In genomic region chr18:24009651-24010333, GRCh38 we compare ENCODE assay signal across 8 cellular contexts. TPM values are rescaled to one million over a fixed set of nuclear protein-coding genes. Genes with fewer than 3 reads are reported as not detected.
DNase-seq lines count a peak whose midpoint lies in the region; ATAC-seq, FAIRE-seq and TF ChIP-seq lines count a peak whose summit lies in the region.

No MANE protein-coding gene starts in this region.

- H2AFZ ChIP-seq in DND-41 (ENCODE audit: low read depth, low read length): no peak overlapping the region
- H2AFZ ChIP-seq in HepG2 (ENCODE audit: low read length): no peak overlapping the region

- DNase-seq in DND-41 (peak; percentile 63), Peyer's patch (peak in 2 of 3 donors; percentile 78 to 79), DMS 273 treated with DMSO at 0.1 percent for 48 hours (lab: John Stamatoyannopoulos, UW) (no peak), foreskin fibroblast (no peak), T1000 (lab: John Stamatoyannopoulos, UW) (no peak), HepG2 (ENCODE audit: low spot score) (no peak)

- TF ChIP-seq POLR2A in Peyer's patch (IDR thresholded peaks at IDR 0.05) (no peak), HepG2 (IDR thresholded peaks at IDR 0.05; ENCODE audit: insufficient read depth in 1 of 2, low read depth in 2 of 2, low read length in 2 of 2) (no peak)

- intact Hi-C loops in HepG2 (cut with micrococcal nuclease; ENCODE audit: unreplicated experiment): no loop called here

- H4K20me1 ChIP-seq in DND-41 (ENCODE audit: insufficient read depth, low read length) (no peaks in the 10 kb centered on the region), HepG2 (ENCODE audit: insufficient read depth, low read length) (no peaks in the 10 kb centered on the region)

- H3K4me2 ChIP-seq in DND-41 (ENCODE audit: insufficient read depth, low read length): 0 out of 2 replicates have a peak overlapping the region, but pooled peaks have one; percentile 9
- no peak overlapping the region for H3K4me2 ChIP-seq in HepG2 (ENCODE audit: low read depth, low read length)

- H3K36me3 ChIP-seq in DND-41 (ENCODE audit: insufficient read depth, low read length) (no peaks in the 10 kb centered on the region), Peyer's patch (no peaks in the 10 kb centered on the region), HepG2 (replicated peaks in 1 of 2; ENCODE audit: control insufficient read depth in 1 of 2, insufficient read depth in 2 of 2, low read length in 2 of 2) (no peaks in the 10 kb centered on the region)

- BruUV-seq in HepG2 (replicated peaks; lab: Mats Ljungman, UMichigan): no TSS peak

- H3K4me1 ChIP-seq in DND-41 (ENCODE audit: insufficient read depth, low read length): peaks cover 60% of the 10 kb centered on the region
- H3K4me1 ChIP-seq in Peyer's patch: peaks cover 0 to 17% (median 6%) of the 10 kb centered on the region in 4 donors
- H3K4me1 ChIP-seq in HepG2 (ENCODE audit: insufficient read depth, low read length): no peaks in the 10 kb centered on the region

- H3K9ac ChIP-seq in DND-41 (ENCODE audit: low read depth, low read length): no peak overlapping the region
- H3K9ac ChIP-seq in HepG2 (ENCODE audit: insufficient read depth, low read depth, low read length): no peak overlapping the region

- TF ChIP-seq RAD21 in HepG2 (CRISPR knock-in tag; IDR thresholded peaks at IDR 0.05): no peak

- POLR2A ChIA-PET in HepG2 (lab: Yijun Ruan, JAX): no interaction called here

- TF ChIP-seq CTCF in DND-41 (IDR thresholded peaks at IDR 0.05; ENCODE audit: borderline replicate concordance, extremely low read depth, low read length, poor library complexity, severe bottlenecking) (peak; percentile 41), Peyer's patch (IDR thresholded peaks at IDR 0.05) (peak in 1 of 6 experiments; percentile 12), foreskin fibroblast (IDR thresholded peaks at IDR 0.05; ENCODE audit: low read depth, low read length) (no peak), HepG2 (CRISPR knock-in tag; IDR thresholded peaks at IDR 0.05) (no peak)

- FAIRE-seq in HepG2 (lab: Jason Lieb, UNC): no peak

- H3K79me2 ChIP-seq in DND-41 (ENCODE audit: insufficient read depth, low read length): peaks cover under 1% of the 10 kb centered on the region; the same call in 1 of the 2 replicates
- H3K79me2 ChIP-seq in HepG2 (ENCODE audit: insufficient read depth, low read length): no peaks in the 10 kb centered on the region

- TF ChIP-seq EP300 in HepG2 (IDR thresholded peaks at IDR 0.05; ENCODE audit: low read depth in 2 of 2, low read length in 2 of 2) (no peak), HepG2 (CRISPR knock-in tag; IDR thresholded peaks at IDR 0.05; ENCODE audit: borderline replicate concordance) (no peak)

- H3K4me3 ChIP-seq in DND-41 (ENCODE audit: low read depth in 1 of 2, low read length in 2 of 2) (no peak overlapping the region), Peyer's patch (no peak overlapping the region), foreskin fibroblast (ENCODE audit: low read depth in 1 of 2, low read length in 2 of 2) (no peak overlapping the region), HepG2 (replicated peaks in 1 of 3; ENCODE audit: insufficient read depth in 1 of 3, low read depth in 2 of 3, low read length in 3 of 3) (no peak overlapping the region)

- in situ Hi-C loops in HepG2 (cut with HindIII; ENCODE audit: extremely low pct_ligation_motif_present, low pct_unique_long_range_greater_than_20kb): no loop called here

- H3K27me3 ChIP-seq in DND-41 (ENCODE audit: insufficient read depth, low read length, poor library complexity) (no peaks in the 10 kb centered on the region), Peyer's patch (no peaks in the 10 kb centered on the region), HepG2 (ENCODE audit: control insufficient read depth in 1 of 2, insufficient read depth in 2 of 2, low read length in 2 of 2) (peaks cover 0 to 36% of the 10 kb centered on the region in 2 experiments; a peak in 3 of 5 replicates)

- peak overlapping the region; percentile 95 for H3K27ac ChIP-seq in DND-41 (ENCODE audit: low read length)
- H3K27ac ChIP-seq in Peyer's patch: peak overlapping the region in 3 of 4 donors; percentile 25 to 69 (median 53)
- no peak overlapping the region for H3K27ac ChIP-seq in HepG2 (ENCODE audit: extremely low read length, insufficient read depth, low read length)

- ATAC-seq in DND-41 (ENCODE audit: insufficient read depth, low read depth) (peak; percentile 30), GM19397 (IDR thresholded peaks at IDR 0.05; ENCODE audit: unreplicated experiment) (peak; percentile 51), HG03342 (IDR thresholded peaks at IDR 0.05; ENCODE audit: unreplicated experiment) (peak; percentile 57), HepG2 (no peak)

- 41% methylated on average over 7 of the region's 7 CpGs for WGBS in HepG2 (ENCODE audit: low lambda C conversion rate)

- CTCF ChIA-PET in HepG2 (lab: Yijun Ruan, JAX; ENCODE audit: low intra/inter-chr PET ratio, low total read pairs): no interaction called here

- H3K9me3 ChIP-seq in DND-41 (ENCODE audit: insufficient read depth, low read length, severe bottlenecking): no peaks in the 10 kb centered on the region
- no peaks in the 10 kb centered on the region for H3K9me3 ChIP-seq in Peyer's patch
- H3K9me3 ChIP-seq in HepG2 (ENCODE audit: low read length): no peaks in the 10 kb centered on the region

TF ChIP-seq in HepG2, 621 proteins besides CTCF, POLR2A, EP300 and RAD21:
- TF ChIP-seq ZNF577 (CRISPR knock-in tag; IDR thresholded peaks at IDR 0.05; ENCODE audit: borderline replicate concordance, low read depth): no peak
- TF ChIP-seq ZBTB7B (CRISPR knock-in tag; IDR thresholded peaks at IDR 0.05): no peak
TF ChIP-seq in HepG2: peak in this region for 0.

RNA-seq across cellular contexts. Expression of gene TTC39C, which starts 4.8 kb away (rescaled TPM):
- total RNA-seq in Peyer's patch (10 to 100 TPM; 11.0 to 32.2 (median 14.2) TPM), HepG2 (2016; rRNA removed; fragmentation: Illumina TruSeq; extraction: Trizol) (25.9 and 28.1 TPM in 2 replicates)
- total RNA-seq in HepG2 (2016; cell fraction: cytosol; rRNA removed; fragmentation: Illumina TruSeq; extraction: Trizol; ENCODE audit: low read depth): 52.8 and 57.1 TPM in 2 replicates
- 23.2 and 24.1 TPM in 2 replicates for total RNA-seq in HepG2 (2016; cell fraction: insoluble cytoplasmic fraction; rRNA removed; fragmentation: Illumina TruSeq; extraction: Trizol)
- total RNA-seq in HepG2 (2016; cell fraction: membrane; rRNA removed; fragmentation: Illumina TruSeq; extraction: Trizol): 53.3 and 53.4 TPM in 2 replicates
- total RNA-seq in HepG2 (2016; cell fraction: nucleus; rRNA removed; fragmentation: Illumina TruSeq; extraction: Trizol): 21.2 and 27.7 TPM in 2 replicates
- polyA plus RNA-seq in HepG2 (2011; rRNA removed): 14.9 and 19.1 TPM in 2 replicates
- polyA plus RNA-seq in HepG2 (2011; cell fraction: cytosol; rRNA removed): 8.9 and 10.8 TPM in 2 replicates
- 17.1 and 18.8 TPM in 2 replicates for polyA plus RNA-seq in HepG2 (2011; cell fraction: nucleus; rRNA removed)
- 9.2 and 12.3 TPM in 2 replicates for polyA plus RNA-seq in HepG2 (2012)
- 50.0 and 57.9 TPM in 2 replicates for polyA plus RNA-seq in HepG2 (2016; cell fraction: cytosol; fragmentation: Illumina TruSeq; extraction: Trizol; ENCODE audit: low read depth)
- polyA plus RNA-seq in HepG2 (2016; cell fraction: insoluble cytoplasmic fraction; fragmentation: Illumina TruSeq; extraction: Trizol; ENCODE audit: low read depth): 23.4 and 24.5 TPM in 2 replicates
- 47.4 and 56.0 TPM in 2 replicates for polyA plus RNA-seq in HepG2 (2016; cell fraction: membrane; fragmentation: Illumina TruSeq; extraction: Trizol; ENCODE audit: low read depth)
- polyA plus RNA-seq in HepG2 (2016; cell fraction: nucleus; fragmentation: Illumina TruSeq; extraction: Trizol; ENCODE audit: insufficient read depth, low read depth): 25.5 and 26.3 TPM in 2 replicates
- polyA minus RNA-seq in HepG2 (2011; rRNA and poly(A)+ RNA removed; ENCODE audit: low replicate concordance): 10.1 and 38.1 TPM in 2 replicates
- 14.6 and 16.9 TPM in 2 replicates for polyA minus RNA-seq in HepG2 (2011; cell fraction: cytosol; rRNA and poly(A)+ RNA removed)
- polyA minus RNA-seq in HepG2 (2011; cell fraction: nucleus; rRNA and poly(A)+ RNA removed): 31.3 and 32.3 TPM in 2 replicates

Comparison
In these comparisons a context has a peak if more than half of its experiments do, and no peak if none do; other contexts are left out.
1. DNase-seq: peak in DND-41 (single experiment) and Peyer's patch (2 of 3); none in DMS 273 treated with DMSO at 0.1 percent for 48 hours (single experiment), foreskin fibroblast (0 of 2), T1000 (single experiment) and HepG2 (single experiment).